21 cellular contexts compared by ENCODE assay signal in genomic region chr17:68401288-68401687, GRCh38. TPM values are rescaled to one million over a fixed set of nuclear protein-coding genes. Genes with fewer than 3 reads are reported as not detected.
DNase-seq lines count a peak whose midpoint lies in the region; ATAC-seq and TF ChIP-seq lines count a peak whose summit lies in the region.
"Had no signal": no experiment of that assay in that cellular context is flagged by ENCODE, and none has a peak within 500 bp of the region (broad histone marks: within the 10 kb centered on the region; RNA-seq: fewer than 3 reads in every experiment).

No MANE protein-coding gene starts in this region.

- H3K9me3 ChIP-seq in colonic mucosa (no peaks in the 10 kb centered on the region), SJCRH30 (replicated peaks) (no peaks in the 10 kb centered on the region; the same call in 1 of the 2 replicates)
- H3K9me3 ChIP-seq: BE2C had no signal

- H3K36me3 Mint-ChIP-seq in stimulated activated naive CD8-positive, alpha-beta T cell treated with anti-CD3 and anti-CD28 coated beads, Interleukin-15, Interleukin-2, amounts not matched to agents 100 ng/mL and 50 ng/mL, for 24 hours (ENCODE audit: low read depth): peaks cover 15% of the 10 kb centered on the region
- peaks cover 8% of the 10 kb centered on the region for H3K36me3 Mint-ChIP-seq in stimulated activated effector memory CD8-positive, alpha-beta T cell treated with anti-CD3 and anti-CD28 coated beads, Interleukin-12 subunit alpha, Interleukin-12 subunit beta, amount 100 ng/mL, for 72 hours

- peaks cover 41% of the 10 kb centered on the region for H3K4me1 Mint-ChIP-seq in stimulated activated naive CD8-positive, alpha-beta T cell treated with anti-CD3 and anti-CD28 coated beads, Interleukin-15, Interleukin-2, amounts not matched to agents 100 ng/mL and 50 ng/mL, for 24 hours (ENCODE audit: low read depth)
- H3K4me1 Mint-ChIP-seq in stimulated activated naive CD8-positive, alpha-beta T cell treated with anti-CD3 and anti-CD28 coated beads, Interleukin-15, amount 100 ng/mL, for 72 hours: peaks cover 40% of the 10 kb centered on the region
- peaks cover 36% of the 10 kb centered on the region for H3K4me1 Mint-ChIP-seq in stimulated activated effector memory CD8-positive, alpha-beta T cell treated with anti-CD3 and anti-CD28 coated beads, Interleukin-12 subunit alpha, Interleukin-12 subunit beta, amount 100 ng/mL, for 72 hours

- in situ Hi-C loops in KBM-7 (cut with MboI; ENCODE audit: low pct_unique_long_range_greater_than_20kb, low sequenced_read_pairs): no loop called here

- no peak for ATAC-seq in stimulated activated naive CD8-positive, alpha-beta T cell treated with anti-CD3 and anti-CD28 coated beads, Interleukin-15, amount 100 ng/mL, for 72 hours
- no peak for ATAC-seq in stimulated activated effector memory CD8-positive, alpha-beta T cell treated with anti-CD3 and anti-CD28 coated beads, Interleukin-12 subunit alpha, Interleukin-12 subunit beta, amount 100 ng/mL, for 72 hours
- ATAC-seq in foreskin keratinocyte: no peak

- no peaks in the 10 kb centered on the region for H3K36me3 ChIP-seq in colonic mucosa
- H3K36me3 ChIP-seq in SJCRH30: no peaks in the 10 kb centered on the region
- H3K36me3 ChIP-seq: BE2C had no signal

- H3K9ac ChIP-seq in colonic mucosa (ENCODE audit: low read depth in 2 of 2, low read length in 2 of 2): no peak overlapping the region

- peaks cover 4% of the 10 kb centered on the region for H3K9me3 Mint-ChIP-seq in stimulated activated naive CD8-positive, alpha-beta T cell treated with anti-CD3 and anti-CD28 coated beads, Interleukin-15, Interleukin-2, amounts not matched to agents 100 ng/mL and 50 ng/mL, for 24 hours
- peaks cover 0 to 4% of the 10 kb centered on the region in 2 donors for H3K9me3 Mint-ChIP-seq in stimulated activated naive CD8-positive, alpha-beta T cell treated with anti-CD3 and anti-CD28 coated beads, Interleukin-15, amount 100 ng/mL, for 72 hours
- H3K9me3 Mint-ChIP-seq in stimulated activated effector memory CD8-positive, alpha-beta T cell treated with anti-CD3 and anti-CD28 coated beads, Interleukin-12 subunit alpha, Interleukin-12 subunit beta, amount 100 ng/mL, for 72 hours: no peaks in the 10 kb centered on the region

- H3K4me1 ChIP-seq in colonic mucosa (no peaks in the 10 kb centered on the region), foreskin keratinocyte (no peaks in the 10 kb centered on the region), SJCRH30 (no peaks in the 10 kb centered on the region)
- H3K4me1 ChIP-seq: BE2C had no signal

- H3K4me3 ChIP-seq in colonic mucosa (no peak overlapping the region), SJCRH30 (no peak overlapping the region)
- H3K4me3 ChIP-seq: PC-9, SK-N-MC had no signal

- H3K4me3 Mint-ChIP-seq in stimulated activated naive CD8-positive, alpha-beta T cell treated with anti-CD3 and anti-CD28 coated beads, Interleukin-15, Interleukin-2, amounts not matched to agents 100 ng/mL and 50 ng/mL, for 24 hours: no peak overlapping the region
- H3K4me3 Mint-ChIP-seq in stimulated activated naive CD8-positive, alpha-beta T cell treated with anti-CD3 and anti-CD28 coated beads, Interleukin-15, amount 100 ng/mL, for 72 hours: no peak overlapping the region
- no peak overlapping the region for H3K4me3 Mint-ChIP-seq in stimulated activated effector memory CD8-positive, alpha-beta T cell treated with anti-CD3 and anti-CD28 coated beads, Interleukin-12 subunit alpha, Interleukin-12 subunit beta, amount 100 ng/mL, for 72 hours
- H3K4me3 Mint-ChIP-seq: CD4-positive, CD25-positive, alpha-beta regulatory T cell had no signal

- H3K27me3 ChIP-seq in colonic mucosa (no peaks in the 10 kb centered on the region), foreskin keratinocyte (no peaks in the 10 kb centered on the region), SJCRH30 (no peaks in the 10 kb centered on the region)
- H3K27me3 ChIP-seq: BE2C had no signal

- DNase-seq in stimulated activated naive CD8-positive, alpha-beta T cell treated with anti-CD3 and anti-CD28 coated beads, Interleukin-15, amount 100 ng/mL, for 72 hours: no peak
- DNase-seq in colonic mucosa (peak; percentile 8), foreskin keratinocyte (no peak), KBM-7 (no peak), SJCRH30 (no peak)
- DNase-seq in stimulated activated effector memory CD8-positive, alpha-beta T cell treated with anti-CD3 and anti-CD28 coated beads, Interleukin-12 subunit alpha, Interleukin-12 subunit beta, amount 100 ng/mL, for 72 hours (ENCODE audit: low spot score in 2 of 2): no peak
- DNase-seq: BE2C; CD4-positive, CD25-positive, alpha-beta regulatory T cell; DMS 273 treated with DMSO at 0.1 percent for 48 hours; DMS79 treated with DMSO at 0.1 percent for 48 hours; NCI-H1092 treated with DMSO at 0.1 percent for 48 hours; NCI-H1436 treated with DMSO at 0.1 percent for 48 hours; NCI-H1930; NCI-H2227 treated with DMSO at 0.1 percent for 48 hours; NCI-H510A; NCI-H748 treated with DMSO at 0.1 percent for 48 hours; PC-9; RPMI8226; SHP77 had no signal

- peak overlapping the region; percentile 85 for H3K27ac Mint-ChIP-seq in stimulated activated naive CD8-positive, alpha-beta T cell treated with anti-CD3 and anti-CD28 coated beads, Interleukin-15, Interleukin-2, amounts not matched to agents 100 ng/mL and 50 ng/mL, for 24 hours
- no peak overlapping the region for H3K27ac Mint-ChIP-seq in stimulated activated naive CD8-positive, alpha-beta T cell treated with anti-CD3 and anti-CD28 coated beads, Interleukin-15, amount 100 ng/mL, for 72 hours
- peak overlapping the region; percentile 91 for H3K27ac Mint-ChIP-seq in stimulated activated effector memory CD8-positive, alpha-beta T cell treated with anti-CD3 and anti-CD28 coated beads, Interleukin-12 subunit alpha, Interleukin-12 subunit beta, amount 100 ng/mL, for 72 hours

- no peaks in the 10 kb centered on the region for H3K27me3 Mint-ChIP-seq in stimulated activated naive CD8-positive, alpha-beta T cell treated with anti-CD3 and anti-CD28 coated beads, Interleukin-15, Interleukin-2, amounts not matched to agents 100 ng/mL and 50 ng/mL, for 24 hours
- no peaks in the 10 kb centered on the region for H3K27me3 Mint-ChIP-seq in stimulated activated naive CD8-positive, alpha-beta T cell treated with anti-CD3 and anti-CD28 coated beads, Interleukin-15, amount 100 ng/mL, for 72 hours
- H3K27me3 Mint-ChIP-seq: CD4-positive, CD25-positive, alpha-beta regulatory T cell had no signal

- H3K27ac ChIP-seq in colonic mucosa: no peak overlapping the region
- H3K27ac ChIP-seq in foreskin keratinocyte: no peak overlapping the region
- H3K27ac ChIP-seq in SJCRH30: no peak overlapping the region
- H3K27ac ChIP-seq: PC-9, SK-N-MC had no signal

- no peak for TF ChIP-seq CTCF in colonic mucosa (IDR thresholded peaks at IDR 0.05)
- TF ChIP-seq CTCF in foreskin keratinocyte (conservative IDR thresholded peaks at IDR 0.05): no peak

- intact Hi-C loops in colonic mucosa (cut with DNase I): no loop called here

RNA-seq across cellular contexts. Expression of gene WIPI1, which starts 56.0 kb away (rescaled TPM):
- total RNA-seq in colonic mucosa: 10 to 100 TPM; 77.1 to 79.1 TPM
- 24.0 and 32.0 TPM in 2 replicates for total RNA-seq in foreskin keratinocyte
- polyA plus RNA-seq in foreskin keratinocyte: 16.9 and 20.8 TPM in 2 replicates
- total RNA-seq in SJCRH30 (2014; rRNA removed; shearing (Covaris generic)): 19.0 and 25.8 TPM in 2 replicates

Comparison
In these comparisons a context has a peak if more than half of its experiments do, and no peak if none do; other contexts are left out.
1. H3K27ac Mint-ChIP-seq: peak in stimulated activated naive CD8-positive, alpha-beta T cell treated with anti-CD3 and anti-CD28 coated beads, Interleukin-15, Interleukin-2, amounts not matched to agents 100 ng/mL and 50 ng/mL, for 24 hours (single experiment) and stimulated activated effector memory CD8-positive, alpha-beta T cell treated with anti-CD3 and anti-CD28 coated beads, Interleukin-12 subunit alpha, Interleukin-12 subunit beta, amount 100 ng/mL, for 72 hours (single experiment); none in stimulated activated naive CD8-positive, alpha-beta T cell treated with anti-CD3 and anti-CD28 coated beads, Interleukin-15, amount 100 ng/mL, for 72 hours (0 of 2).